ENCODE assay signal across 8 cellular contexts in the genomic region with DNA sequence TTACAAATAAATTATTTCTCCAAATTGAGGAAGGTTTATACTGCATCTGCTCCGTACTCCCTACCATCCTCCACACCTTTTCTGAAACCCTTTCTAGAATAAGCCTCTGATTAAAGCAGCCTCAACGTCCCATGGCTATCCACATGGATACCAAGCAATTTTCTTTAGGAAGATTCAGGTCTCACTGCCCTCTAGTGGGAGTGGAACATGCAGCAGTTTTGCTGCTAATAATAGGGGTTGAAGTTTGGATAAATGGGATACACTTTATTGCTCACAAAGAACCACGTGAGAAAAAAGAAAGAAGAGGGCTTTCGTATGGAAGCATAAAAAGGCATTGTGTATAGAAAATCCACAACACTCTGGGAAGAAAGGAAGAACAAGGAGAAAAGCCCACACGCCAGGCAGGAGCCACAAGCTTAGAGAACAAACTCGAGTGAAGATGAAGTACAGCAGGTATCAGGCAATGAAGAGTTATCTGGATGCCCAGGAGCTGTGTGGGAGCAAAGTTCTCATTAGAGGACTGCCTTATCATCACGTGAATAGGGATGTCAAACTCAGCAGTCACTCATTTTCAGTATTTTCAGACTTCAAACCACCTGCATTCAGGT. TPM values are rescaled to one million over a fixed set of nuclear protein-coding genes. Genes with fewer than 3 reads are reported as not detected.
DNase-seq lines count a peak whose midpoint lies in the region; ATAC-seq and TF ChIP-seq lines count a peak whose summit lies in the region.

No MANE protein-coding gene starts in this region.

- TF ChIP-seq CTCF in cardiac muscle cell (IDR thresholded peaks at IDR 0.05; ENCODE audit: low read depth, low read length) (peak; percentile 88), breast epithelium (IDR thresholded peaks at IDR 0.05) (peak; percentile 43 to 45 (median 44)), right lobe of liver (IDR thresholded peaks at IDR 0.05) (peak; percentile 61 to 83 (median 74))

- H3K4me1 Mint-ChIP-seq in effector memory CD8-positive, alpha-beta T cell (ENCODE audit: low read depth in 2 of 2): no peaks in the 10 kb centered on the region
- no peaks in the 10 kb centered on the region for H3K4me1 Mint-ChIP-seq in T-helper 2 cell treated with Interferon-gamma antibody and Interleukin-4, amounts not matched to agents 5 μg/mL and 100 μg/mL, for 36 hours (ENCODE audit: low read depth)

- H3K36me3 Mint-ChIP-seq in effector memory CD8-positive, alpha-beta T cell (ENCODE audit: insufficient read depth): no peaks in the 10 kb centered on the region
- H3K36me3 Mint-ChIP-seq in T-helper 2 cell treated with Interferon-gamma antibody and Interleukin-4, amounts not matched to agents 5 μg/mL and 100 μg/mL, for 36 hours (ENCODE audit: low read depth): no peaks in the 10 kb centered on the region

- no peaks in the 10 kb centered on the region for H3K9me3 Mint-ChIP-seq in effector memory CD8-positive, alpha-beta T cell
- H3K9me3 Mint-ChIP-seq in T-helper 2 cell treated with Interferon-gamma antibody and Interleukin-4, amounts not matched to agents 5 μg/mL and 100 μg/mL, for 36 hours: no peaks in the 10 kb centered on the region

- ATAC-seq in right lobe of liver: peak; percentile 75 to 83 (median 78)
- ATAC-seq in effector memory CD8-positive, alpha-beta T cell (replicated peaks): no peak

- no peaks in the 10 kb centered on the region for H3K4me1 ChIP-seq in cardiac muscle cell (ENCODE audit: low read depth)
- H3K4me1 ChIP-seq in breast epithelium: no peaks in the 10 kb centered on the region
- no peaks in the 10 kb centered on the region for H3K4me1 ChIP-seq in right lobe of liver

- H3K4me3 ChIP-seq in cardiac muscle cell: no peak overlapping the region
- H3K4me3 ChIP-seq in breast epithelium: no peak overlapping the region
- no peak overlapping the region for H3K4me3 ChIP-seq in right lobe of liver

- 41% methylated on average over 7 of the region's 7 CpGs for WGBS in right lobe of liver (ENCODE audit: insufficient coverage, low coverage, low lambda C conversion rate, missing lambda C conversion rate)

- H3K27ac ChIP-seq in cardiac muscle cell (no peak overlapping the region), breast epithelium (no peak overlapping the region), right lobe of liver (no peak overlapping the region)

- intact Hi-C loops in cardiac septum (cut with DNase I): no loop called here
- intact Hi-C loops in breast epithelium (cut with DNase I; ENCODE audit: low total_unique reads): no loop called here
- intact Hi-C loops in right lobe of liver (cut with DNase I): no loop called here

- H3K36me3 ChIP-seq in cardiac muscle cell: no peaks in the 10 kb centered on the region
- H3K36me3 ChIP-seq in breast epithelium: no peaks in the 10 kb centered on the region
- no peaks in the 10 kb centered on the region for H3K36me3 ChIP-seq in right lobe of liver

- DNase-seq in cardiac muscle cell (ENCODE audit: low read depth in 1 of 2, low spot score in 1 of 2) (peak; percentile 65 to 73), cardiac septum (ENCODE audit: low spot score) (no peak), NCI-H226 (peak; percentile 54), breast epithelium (ENCODE audit: low spot score in 2 of 2) (no peak), right lobe of liver (no peak), GM19238 (ENCODE audit: insufficient read length, low spot score) (no peak)
- DNase-seq in effector memory CD8-positive, alpha-beta T cell: no peak
- DNase-seq in T-helper 2 cell treated with Interferon-gamma antibody and Interleukin-4, amounts not matched to agents 5 μg/mL and 100 μg/mL, for 36 hours (ENCODE audit: low spot score): no peak

- no peak overlapping the region for H3K4me3 Mint-ChIP-seq in effector memory CD8-positive, alpha-beta T cell
- H3K4me3 Mint-ChIP-seq in T-helper 2 cell treated with Interferon-gamma antibody and Interleukin-4, amounts not matched to agents 5 μg/mL and 100 μg/mL, for 36 hours: no peak overlapping the region

- no peak overlapping the region for H3K27ac Mint-ChIP-seq in effector memory CD8-positive, alpha-beta T cell
- no peak overlapping the region for H3K27ac Mint-ChIP-seq in T-helper 2 cell treated with Interferon-gamma antibody and Interleukin-4, amounts not matched to agents 5 μg/mL and 100 μg/mL, for 36 hours

- no peaks in the 10 kb centered on the region for H3K9me3 ChIP-seq in cardiac muscle cell (ENCODE audit: low read depth)
- peaks cover 0 to 5% of the 10 kb centered on the region in 2 donors for H3K9me3 ChIP-seq in breast epithelium
- no peaks in the 10 kb centered on the region for H3K9me3 ChIP-seq in right lobe of liver

- TF ChIP-seq POLR2A in breast epithelium (IDR thresholded peaks at IDR 0.05) (no peak), right lobe of liver (IDR thresholded peaks at IDR 0.05) (no peak)

- no peaks in the 10 kb centered on the region for H3K27me3 Mint-ChIP-seq in effector memory CD8-positive, alpha-beta T cell
- no peaks in the 10 kb centered on the region for H3K27me3 Mint-ChIP-seq in T-helper 2 cell treated with Interferon-gamma antibody and Interleukin-4, amounts not matched to agents 5 μg/mL and 100 μg/mL, for 36 hours (ENCODE audit: low read depth)

- H3K27me3 ChIP-seq in cardiac muscle cell (no peaks in the 10 kb centered on the region), breast epithelium (no peaks in the 10 kb centered on the region), right lobe of liver (no peaks in the 10 kb centered on the region)

RNA-seq across cellular contexts. Expression of gene CCER1, which starts 45.8 kb away (rescaled TPM):
- total RNA-seq in cardiac muscle cell (not detected in 2 replicates), cardiac septum (not detected), breast epithelium (not detected), right lobe of liver (not detected)
- polyA plus RNA-seq in cardiac muscle cell: not detected in 2 replicates

Comparison
In these comparisons a context has a peak if more than half of its experiments do, and no peak if none do; other contexts are left out.
1. DNase-seq: peak in cardiac muscle cell (2 of 2) and NCI-H226 (single experiment); none in cardiac septum (single experiment), breast epithelium (0 of 2), right lobe of liver (0 of 3), GM19238 (single experiment), effector memory CD8-positive, alpha-beta T cell (0 of 3) and T-helper 2 cell treated with Interferon-gamma antibody and Interleukin-4, amounts not matched to agents 5 μg/mL and 100 μg/mL, for 36 hours (single experiment).
2. Peak in every context shown above with its lines, with median percentiles within 50 percentile points of each other: CTCF ChIP-seq.